Comparison of ENCODE assay signal across 8 cellular contexts in the genomic region with DNA sequence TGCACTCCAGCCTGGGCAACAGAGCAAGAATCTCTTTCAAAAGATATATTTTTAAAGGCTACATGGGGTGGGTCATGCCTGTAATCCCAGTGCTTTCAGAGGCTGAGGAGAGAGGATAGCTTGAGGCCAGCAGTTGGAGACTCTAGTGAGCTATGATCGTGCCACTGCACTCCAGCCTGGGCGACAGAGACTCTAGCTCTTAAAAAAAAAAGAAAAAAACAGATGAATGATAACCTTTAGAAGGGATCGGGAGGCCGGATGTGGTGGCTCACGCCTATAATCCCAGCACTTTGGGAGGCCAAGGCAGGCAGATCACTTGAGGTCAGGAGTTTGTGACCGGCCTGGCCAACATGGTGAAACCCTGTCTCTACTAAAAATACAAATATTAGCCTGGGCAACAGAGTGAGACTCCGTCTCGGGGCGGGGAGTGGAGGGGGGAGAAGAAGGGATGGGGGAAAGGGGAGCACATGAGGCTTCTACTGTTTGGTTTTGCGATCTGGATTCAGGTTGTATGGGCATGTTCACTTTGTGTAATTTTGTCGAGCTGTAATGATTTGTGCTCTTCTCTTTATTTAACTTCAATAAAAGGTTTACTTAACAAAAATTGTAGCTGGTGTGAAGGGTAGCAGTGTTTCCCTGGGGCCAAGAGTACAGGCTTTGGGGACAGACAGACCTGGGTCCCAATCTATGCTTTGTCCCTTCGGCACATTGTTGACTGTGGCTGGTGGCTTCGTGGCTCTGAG. TPM values are rescaled to one million over a fixed set of nuclear protein-coding genes. Genes with fewer than 3 reads are reported as not detected.
DNase-seq lines count a peak whose midpoint lies in the region; ATAC-seq and TF ChIP-seq lines count a peak whose summit lies in the region.

No MANE protein-coding gene starts in this region.

- TF ChIP-seq POLR2A in body of pancreas (IDR thresholded peaks at IDR 0.05) (no peak), uterus (IDR thresholded peaks at IDR 0.05) (no peak)

- intact Hi-C loops in cardiac septum (cut with DNase I) (loop anchor here (5.0 to 10.0 kb wide), 2 partner anchors 123 to 175 kb away; a partner anchor contains a TSS), body of pancreas (cut with DNase I) (no loop called here), uterus (cut with DNase I; ENCODE audit: low total_unique reads) (no loop called here)

- H3K4me1 ChIP-seq in right atrium auricular region (peaks cover 0 to 27% of the 10 kb centered on the region in 2 donors), body of pancreas (peaks cover 20% of the 10 kb centered on the region), uterus (no peaks in the 10 kb centered on the region)

- H3K27ac ChIP-seq in right atrium auricular region (peak overlapping the region; percentile 92 to 94), body of pancreas (peak overlapping the region in 3 of 4 donors; percentile 88 to 93 (median 91)), uterus (peak overlapping the region; percentile 87 to 88)

- DNase-seq in right atrium auricular region (ENCODE audit: low spot score) (no peak), cardiac septum (ENCODE audit: low spot score) (no peak), body of pancreas (no peak), mesenteric fat pad (ENCODE audit: low spot score) (peak; percentile 55), uterus (no peak), 8988T (no peak), NCI-H2081 (lab: John Stamatoyannopoulos, UW) (no peak), KG1 (lab: John Stamatoyannopoulos, UW) (no peak)

- H3K36me3 ChIP-seq in right atrium auricular region = peaks cover 27% of the 10 kb centered on the region
- peaks cover 0 to 12% of the 10 kb centered on the region in 2 donors for H3K36me3 ChIP-seq in body of pancreas (replicated peaks in 1 of 2; ENCODE audit: insufficient read depth in 1 of 2, low read depth in 2 of 2)
- H3K36me3 ChIP-seq in uterus = no peaks in the 10 kb centered on the region

- WGBS in body of pancreas, 2 donors = 59 to 63% methylated on average over 12 to 13 of the region's 13 CpGs

- TF ChIP-seq CTCF in right atrium auricular region (IDR thresholded peaks at IDR 0.05) (no peak), body of pancreas (IDR thresholded peaks at IDR 0.05) (no peak), uterus (IDR thresholded peaks at IDR 0.05) (no peak)

- H3K4me3 ChIP-seq in right atrium auricular region (peak overlapping the region; percentile 81 to 97), body of pancreas (peak overlapping the region; percentile 58 to 63), uterus (peak overlapping the region; percentile 59 to 80)

- no peaks in the 10 kb centered on the region for H3K9me3 ChIP-seq in right atrium auricular region
- no peaks in the 10 kb centered on the region for H3K9me3 ChIP-seq in body of pancreas
- H3K9me3 ChIP-seq in uterus = no peaks in the 10 kb centered on the region

- no peak for ATAC-seq in body of pancreas

- H3K27me3 ChIP-seq in right atrium auricular region (no peaks in the 10 kb centered on the region), body of pancreas (no peaks in the 10 kb centered on the region), uterus (no peaks in the 10 kb centered on the region)

RNA-seq across cellular contexts. Expression of a gene that starts 1.1 kb away (rescaled TPM):
- total RNA-seq in right atrium auricular region (10 to 100 TPM; 76.0 to 90.2 TPM), cardiac septum (70.2 TPM), body of pancreas (10 to 100 TPM; 14.2 to 43.8 TPM), mesenteric fat pad (85.5 TPM), uterus (100 to 1,000 TPM in 1 of 4 donors, 10 to 100 TPM in 3; 59.4 to 162 (median 67.2) TPM)

RNA-seq across cellular contexts. Expression of a gene that starts 27.0 kb away (rescaled TPM):
- total RNA-seq in right atrium auricular region (1 to 10 TPM; 3.9 to 4.3 TPM), cardiac septum (10.1 TPM), body of pancreas (1 to 10 TPM in 1 of 2 donors, under 1 TPM in 1; 0.66 to 2.6 TPM), mesenteric fat pad (3.9 TPM), uterus (10 to 100 TPM in 1 of 4 donors, 1 to 10 TPM in 3; 1.0 to 18.9 (median 6.3) TPM)

RNA-seq across cellular contexts. Expression of a gene that starts 35.4 kb away (rescaled TPM):
- total RNA-seq in right atrium auricular region = 10 to 100 TPM in 1 of 2 donors, 1 to 10 TPM in 1; 3.6 to 45.5 TPM
- total RNA-seq in cardiac septum = 14.2 TPM
- 10 to 100 TPM; 19.4 to 24.1 TPM for total RNA-seq in body of pancreas
- 108 TPM for total RNA-seq in mesenteric fat pad
- 10 to 100 TPM in 3 of 4 donors, 1 to 10 TPM in 1; 3.8 to 34.7 (median 11.4) TPM for total RNA-seq in uterus
